In genomic region chr13:106796280-106797047, GRCh38 we compare ENCODE assay signal across 9 cellular contexts.
A peak's percentile ranks its signal among the peaks of the same experiment; 100 is the strongest.
DNase-seq lines count a peak whose midpoint lies in the region; ATAC-seq and TF ChIP-seq lines count a peak whose summit lies in the region.
"Had no signal": no experiment of that assay in that cellular context is flagged by ENCODE, and none has a peak within 500 bp of the region (broad histone marks: within the 10 kb centered on the region; RNA-seq: fewer than 3 reads in every experiment).

No MANE protein-coding gene starts in this region.

- H3K9me3 Mint-ChIP-seq in activated T-cell treated with anti-CD3 and anti-CD28 coated beads, Interleukin-2, amount 50 U/mL, for 72 hours, result peaks cover 0 to 2% of the 10 kb centered on the region in 2 donors

- ATAC-seq in activated T-cell treated with anti-CD3 and anti-CD28 coated beads, Interleukin-2, amount 50 U/mL, for 72 hours (replicated peaks in 1 of 2), result no peak
- no peak for ATAC-seq in left lung
- ATAC-seq in Right ventricle myocardium superior (ENCODE audit: poor library complexity), result no peak

- H3K27ac Mint-ChIP-seq in activated T-cell treated with anti-CD3 and anti-CD28 coated beads, Interleukin-2, amount 50 U/mL, for 72 hours, result no peak overlapping the region

- intact Hi-C loops in left lung (cut with DNase I) (no loop called here), Right ventricle myocardium superior (cut with DNase I) (no loop called here)

- H3K36me3 Mint-ChIP-seq in activated T-cell treated with anti-CD3 and anti-CD28 coated beads, Interleukin-2, amount 50 U/mL, for 72 hours (ENCODE audit: insufficient read depth in 2 of 2), result no peaks in the 10 kb centered on the region

- H3K27me3 ChIP-seq in subcutaneous abdominal adipose tissue (ENCODE audit: control insufficient read depth in 5 of 5, insufficient read depth in 4 of 5, low read length in 5 of 5) (no peaks in the 10 kb centered on the region), left lung (no peaks in the 10 kb centered on the region)
- H3K27me3 ChIP-seq: BLaER1 had no signal

- DNase-seq in activated T-cell treated with anti-CD3 and anti-CD28 coated beads, Interleukin-2, amount 50 U/mL, for 72 hours, result no peak
- DNase-seq in activated T-cell treated with anti-CD3 and anti-CD28 coated beads, Interleukin-2, amount 50 U/mL, for 48 hours, result no peak
- DNase-seq in NCI-H146 (lab: John Stamatoyannopoulos, UW) (peak; percentile 53), epithelial cell of esophagus (ENCODE audit: low read depth) (no peak), left lung (no peak), Right ventricle myocardium superior (no peak)
- no peak for DNase-seq in stimulated activated CD4-positive, alpha-beta T cell treated with anti-CD3 and anti-CD28 coated beads, Interleukin-2, amount 100 ng/mL, for 48 hours

- peaks cover 7% of the 10 kb centered on the region for H3K27me3 Mint-ChIP-seq in activated T-cell treated with anti-CD3 and anti-CD28 coated beads, Interleukin-2, amount 50 U/mL, for 72 hours (ENCODE audit: low read depth)

- H3K36me3 ChIP-seq in subcutaneous abdominal adipose tissue (ENCODE audit: control insufficient read depth in 5 of 5, insufficient read depth in 5 of 5, low read length in 5 of 5), result no peaks in the 10 kb centered on the region
- no peaks in the 10 kb centered on the region for H3K36me3 ChIP-seq in left lung
- H3K36me3 ChIP-seq: BLaER1 had no signal

- no peak for TF ChIP-seq CTCF in epithelial cell of esophagus (IDR thresholded peaks at IDR 0.05; ENCODE audit: insufficient read depth, low read depth, low read length, missing control alignments)
- no peak for TF ChIP-seq CTCF in left lung (IDR thresholded peaks at IDR 0.05)

- peak overlapping the region in 2 of 5 donors; percentile 24 to 42 for H3K9ac ChIP-seq in subcutaneous abdominal adipose tissue (ENCODE audit: low read length in 5 of 5)
- H3K9ac ChIP-seq: BLaER1 had no signal

- H3K9me3 ChIP-seq in subcutaneous abdominal adipose tissue (ENCODE audit: control insufficient read depth in 5 of 5, low read length in 5 of 5) (no peaks in the 10 kb centered on the region), left lung (no peaks in the 10 kb centered on the region)

- H3K4me3 ChIP-seq in epithelial cell of esophagus (ENCODE audit: low read length), result peak overlapping the region; percentile 9
- peak overlapping the region in 4 of 5 donors; percentile 53 to 66 (median 58) for H3K4me3 ChIP-seq in subcutaneous abdominal adipose tissue (ENCODE audit: low read depth in 1 of 5, low read length in 5 of 5)
- H3K4me3 ChIP-seq in left lung, result peak overlapping the region in 1 of 2 donors; percentile 7
- H3K4me3 ChIP-seq: BLaER1 had no signal

- H3K4me1 ChIP-seq in subcutaneous abdominal adipose tissue (ENCODE audit: control insufficient read depth in 5 of 5, insufficient read depth in 5 of 5, low read length in 5 of 5), result peaks cover 0 to 4% (median 0%) of the 10 kb centered on the region in 5 donors
- H3K4me1 ChIP-seq in left lung, result no peaks in the 10 kb centered on the region
- H3K4me1 ChIP-seq: BLaER1 had no signal

- H3K4me3 Mint-ChIP-seq in activated T-cell treated with anti-CD3 and anti-CD28 coated beads, Interleukin-2, amount 50 U/mL, for 72 hours, result peak overlapping the region; percentile 64 to 73

- no peaks in the 10 kb centered on the region for H3K4me1 Mint-ChIP-seq in activated T-cell treated with anti-CD3 and anti-CD28 coated beads, Interleukin-2, amount 50 U/mL, for 72 hours (ENCODE audit: low read depth)

- H3K27ac ChIP-seq in subcutaneous abdominal adipose tissue (ENCODE audit: low read depth, low read length), result no peak overlapping the region
- no peak overlapping the region for H3K27ac ChIP-seq in left lung
- H3K27ac ChIP-seq: BLaER1 had no signal
